In the genomic region with DNA sequence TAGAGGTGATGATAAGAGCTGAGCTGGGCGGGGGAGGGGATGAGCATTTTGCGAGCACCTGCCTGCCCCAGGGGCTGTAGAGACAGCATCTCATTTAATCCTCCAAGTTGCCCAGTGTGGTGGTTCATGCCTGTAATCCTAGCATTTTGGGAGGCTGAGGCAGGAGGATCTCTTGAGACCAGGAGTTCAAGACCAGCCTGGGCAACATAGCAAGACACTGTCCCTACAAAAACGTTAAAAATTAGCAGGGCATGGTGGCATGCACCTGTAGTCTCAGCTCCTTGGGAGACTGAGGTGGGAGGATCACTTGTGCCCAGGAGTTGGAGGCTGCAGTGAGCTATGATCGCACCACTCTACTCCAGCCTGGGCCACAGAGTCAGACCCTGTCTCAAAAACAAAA, we compare ENCODE assay signal across 4 cellular contexts. TPM values are rescaled to one million over a fixed set of nuclear protein-coding genes. Genes with fewer than 3 reads are reported as not detected.
"Had no signal": no experiment of that assay in that cellular context is flagged by ENCODE, and none has a peak within 500 bp of the region (broad histone marks: within the 10 kb centered on the region; RNA-seq: fewer than 3 reads in every experiment).

No MANE protein-coding gene starts in this region.

RNA-seq across cellular contexts. Expression of gene KPNA7, which starts 25.0 kb away (rescaled TPM):
- total RNA-seq: HT1080, IMR-90 had no signal
- polyA plus RNA-seq: IgD-negative memory B cell, IMR-90 had no signal

RNA-seq across cellular contexts. Expression of gene MYH16, which starts 39.7 kb away (rescaled TPM):
- total RNA-seq: HT-29 had no signal
- polyA plus RNA-seq: IgD-negative memory B cell had no signal
